In genomic region chr6:25088513-25088912, GRCh38 we compare ENCODE assay signal across 16 cellular contexts.
DNase-seq lines count a peak whose midpoint lies in the region; ATAC-seq, FAIRE-seq and TF ChIP-seq lines count a peak whose summit lies in the region.
"Had no signal": no experiment of that assay in that cellular context is flagged by ENCODE, and none has a peak within 500 bp of the region (broad histone marks: within the 10 kb centered on the region; RNA-seq: fewer than 3 reads in every experiment).

No MANE protein-coding gene starts in this region.

- TF ChIP-seq CTCF in AG10803 (conservative IDR thresholded peaks at IDR 0.05; ENCODE audit: low read length): no peak
- no peak for TF ChIP-seq CTCF in astrocyte of the spinal cord (IDR thresholded peaks at IDR 0.05; ENCODE audit: low read depth, low read length)
- no peak for TF ChIP-seq CTCF in keratinocyte (optimal IDR thresholded peaks at IDR 0.05 in 1 of 3, IDR thresholded peaks at IDR 0.05 in 1 of 3, conservative IDR thresholded peaks at IDR 0.05 in 1 of 3; ENCODE audit: extremely low read depth in 1 of 3, insufficient read depth in 2 of 3, low read length in 3 of 3)

- no peak overlapping the region for H3K4me3 ChIP-seq in AG10803 (ENCODE audit: low read length)
- no peak overlapping the region for H3K4me3 ChIP-seq in astrocyte of the spinal cord (ENCODE audit: low read depth, low read length)
- H3K4me3 ChIP-seq in keratinocyte (ENCODE audit: control insufficient read depth in 2 of 3, extremely low read depth in 1 of 3, insufficient read depth in 2 of 3, low read depth in 1 of 3, low read length in 3 of 3): no peak overlapping the region
- H3K4me3 ChIP-seq: pancreas, Peyer's patch had no signal

- no peak for ATAC-seq in GM21423 (IDR thresholded peaks at IDR 0.05; ENCODE audit: unreplicated experiment)
- ATAC-seq: pancreas had no signal

- H3K79me2 ChIP-seq in keratinocyte (ENCODE audit: control insufficient read depth, insufficient read depth, low read length): no peaks in the 10 kb centered on the region

- in situ Hi-C loops in astrocyte of the spinal cord (cut with HindIII; ENCODE audit: low sequenced_read_pairs): no loop called here

- FAIRE-seq in keratinocyte (lab: Jason Lieb, UNC): peak; percentile 78
- FAIRE-seq: colon, pancreas had no signal

- DNase-seq in AG10803 (ENCODE audit: low read depth) (peak; percentile 39), M059J (ENCODE audit: low read depth) (peak; percentile 83), astrocyte of the spinal cord (ENCODE audit: low read depth, low spot score) (peak; percentile 12), keratinocyte (ENCODE audit: low read depth, low spot score) (no peak), NCI-H2029 (lab: John Stamatoyannopoulos, UW) (no peak), HK-2 (ENCODE audit: unreplicated experiment) (no peak), AML-193 (lab: John Stamatoyannopoulos, UW) (no peak)
- DNase-seq: activated CD4-positive, CD25-positive, alpha-beta regulatory T cell treated with anti-CD3 and anti-CD28 coated beads, Interleukin-2, amount 50 U/mL, for 72 hours; activated naive CD8-positive, alpha-beta T cell treated with anti-CD3 and anti-CD28 coated beads, Interleukin-2, amount 10 ng/mL, durations not matched to agents 7 days and 5 days; NCI-H1092; NCI-H446; pancreas; Peyer's patch; substantia nigra had no signal

- H4K20me1 ChIP-seq in keratinocyte (ENCODE audit: control insufficient read depth, extremely low read depth, insufficient read depth, low read length): no peaks in the 10 kb centered on the region

- no peak overlapping the region for H3K4me2 ChIP-seq in keratinocyte (ENCODE audit: control insufficient read depth, extremely low read depth, insufficient read depth, low read depth, low read length)

- H3K9me3 ChIP-seq in keratinocyte (ENCODE audit: control insufficient read depth, low read depth, low read length): no peaks in the 10 kb centered on the region
- H3K9me3 ChIP-seq: pancreas, Peyer's patch had no signal

- no peaks in the 10 kb centered on the region for H3K27me3 ChIP-seq in keratinocyte (ENCODE audit: control insufficient read depth, extremely low read depth, insufficient read depth, low read length)
- H3K27me3 ChIP-seq: pancreas, Peyer's patch had no signal

- H3K36me3 ChIP-seq in keratinocyte (ENCODE audit: control insufficient read depth in 2 of 2, extremely low read depth in 1 of 2, insufficient read depth in 2 of 2, low read length in 2 of 2): no peaks in the 10 kb centered on the region
- H3K36me3 ChIP-seq: pancreas, Peyer's patch had no signal

- peak overlapping the region; percentile 13 for H3K27ac ChIP-seq in keratinocyte (ENCODE audit: control insufficient read depth, insufficient read depth, low read length)
- H3K27ac ChIP-seq: pancreas had no signal

- dilution Hi-C loops in keratinocyte (cut with MboI; ENCODE audit: extremely low pct_ligation_motif_present, low sequenced_read_pairs): no loop called here

- H3K9me1 ChIP-seq in keratinocyte (ENCODE audit: control insufficient read depth, extremely low read depth, insufficient read depth, low read length): no peaks in the 10 kb centered on the region

- no peak overlapping the region for H2AFZ ChIP-seq in keratinocyte (ENCODE audit: control insufficient read depth, low read length)

- H3K4me1 ChIP-seq in keratinocyte (ENCODE audit: control insufficient read depth, extremely low read depth, insufficient read depth, low read length): peaks cover 24% of the 10 kb centered on the region
- H3K4me1 ChIP-seq: pancreas, Peyer's patch had no signal

- H3K9ac ChIP-seq in keratinocyte (ENCODE audit: control insufficient read depth, extremely low read depth, insufficient read depth, low read length): no peak overlapping the region

Comparison
In these comparisons a context has a peak if more than half of its experiments do, and no peak if none do; other contexts are left out.
1. DNase-seq: peak in AG10803 (single experiment), M059J (single experiment) and astrocyte of the spinal cord (single experiment); none in keratinocyte (single experiment), NCI-H2029 (single experiment), HK-2 (single experiment) and AML-193 (0 of 2).